1 cellular context compared by ENCODE assay signal in genomic region chr15:84600687-84601554, GRCh38.
A peak's percentile ranks its signal among the peaks of the same experiment; 100 is the strongest.
TF ChIP-seq lines count a peak whose summit lies in the region.

Gene ZSCAN2, plus strand, starts transcription at chr15:84601009. Its CDS starts 2,919 bp downstream, at chr15:84603928.

TF ChIP-seq in HepG2, 621 proteins besides CTCF, POLR2A, EP300 and RAD21 (continued from another document and continues in another):
- TF ChIP-seq ZBTB10 (CRISPR knock-in tag; IDR thresholded peaks at IDR 0.05; ENCODE audit: borderline replicate concordance) (peak; percentile 47; the same call in 1 of the 2 replicates), ZNF614 (CRISPR knock-in tag; IDR thresholded peaks at IDR 0.05; ENCODE audit: borderline replicate concordance) (peak; percentile 37; the same call in 1 of the 2 replicates), TRIM24 (CRISPR knock-in tag; IDR thresholded peaks at IDR 0.05) (no peak), ZNF883 (CRISPR knock-in tag; IDR thresholded peaks at IDR 0.05; ENCODE audit: not compliant biosample characterization) (peak; percentile 25), KDM4B (CRISPR knock-in tag; IDR thresholded peaks at IDR 0.05) (0 out of 2 replicates have a peak, but pooled peaks have one; percentile 26), TOE1 (CRISPR knock-in tag; IDR thresholded peaks at IDR 0.05) (no peak), ZNF407 (CRISPR knock-in tag; IDR thresholded peaks at IDR 0.05; ENCODE audit: not compliant biosample characterization) (peak; percentile 80), MLXIP (CRISPR knock-in tag; IDR thresholded peaks at IDR 0.05; ENCODE audit: borderline replicate concordance) (no peak), ZNF256 (CRISPR knock-in tag; conservative IDR thresholded peaks at IDR 0.05) (peak; percentile 37; the same call in 1 of the 2 replicates), ZNF646 (CRISPR knock-in tag; IDR thresholded peaks at IDR 0.05) (0 out of 2 replicates have a peak, but pooled peaks have one; percentile 12), ZNF296 (CRISPR knock-in tag; conservative IDR thresholded peaks at IDR 0.05) (0 out of 2 replicates have a peak, but pooled peaks have one; percentile 59), NAIF1 (CRISPR knock-in tag; IDR thresholded peaks at IDR 0.05; ENCODE audit: borderline replicate concordance) (peak; percentile 77; the same call in 1 of the 2 replicates), PATZ1 (CRISPR knock-in tag; IDR thresholded peaks at IDR 0.05) (peak; percentile 76; the same call in 1 of the 2 replicates), DMTF1 (CRISPR knock-in tag; IDR thresholded peaks at IDR 0.05) (no peak), PAXIP1 (CRISPR knock-in tag; conservative IDR thresholded peaks at IDR 0.05) (0 out of 2 replicates have a peak, but pooled peaks have one; percentile 21), KDM3A (CRISPR knock-in tag; IDR thresholded peaks at IDR 0.05; ENCODE audit: low read depth) (0 out of 2 replicates have a peak, but pooled peaks have one; percentile 59)
